Comparison of ENCODE assay signal across 11 cellular contexts in genomic region chr9:70868661-70869652, GRCh38.
A peak's percentile ranks its signal among the peaks of the same experiment; 100 is the strongest.
DNase-seq lines count a peak whose midpoint lies in the region; ATAC-seq, FAIRE-seq and TF ChIP-seq lines count a peak whose summit lies in the region.
"Had no signal": no experiment of that assay in that cellular context is flagged by ENCODE, and none has a peak within 500 bp of the region (broad histone marks: within the 10 kb centered on the region; RNA-seq: fewer than 3 reads in every experiment).

No MANE protein-coding gene starts in this region.

- CTCF ChIA-PET in GM10248 (lab: Yijun Ruan, JAX) = no interaction called here

- H3K9ac ChIP-seq in duodenal mucosa (ENCODE audit: low read depth in 1 of 2, low read length in 2 of 2) (peak overlapping the region; percentile 7 to 37), liver (ENCODE audit: low read depth in 1 of 2, low read length in 2 of 2) (peak overlapping the region in 1 of 2 donors; percentile 81)

- no peak for FAIRE-seq in RCC 7860 (lab: Jason Lieb, UNC)

- H3K27me3 ChIP-seq in duodenal mucosa (ENCODE audit: control insufficient read depth in 1 of 2, insufficient read depth in 2 of 2, low read length in 2 of 2) (no peaks in the 10 kb centered on the region), liver (ENCODE audit: control insufficient read depth in 4 of 4, insufficient read depth in 4 of 4, low read length in 3 of 4) (no peaks in the 10 kb centered on the region)

- no peak for TF ChIP-seq RAD21 in liver (IDR thresholded peaks at IDR 0.05)

- H3K4me1 ChIP-seq in duodenal mucosa (ENCODE audit: control insufficient read depth in 1 of 2, insufficient read depth in 2 of 2, low read length in 2 of 2) (peaks cover 0 to 3% of the 10 kb centered on the region in 2 donors), liver (ENCODE audit: control insufficient read depth in 4 of 4, insufficient read depth in 4 of 4, low read length in 3 of 4) (peaks cover 0 to 4% (median 0%) of the 10 kb centered on the region in 4 donors)

- H3K36me3 ChIP-seq in duodenal mucosa (ENCODE audit: control insufficient read depth in 1 of 2, insufficient read depth in 2 of 2, low read length in 2 of 2) (no peaks in the 10 kb centered on the region), liver (ENCODE audit: control insufficient read depth in 4 of 4, insufficient read depth in 3 of 4, low read depth in 1 of 4, low read length in 3 of 4) (no peaks in the 10 kb centered on the region)

- H3K9me3 ChIP-seq in duodenal mucosa (ENCODE audit: control insufficient read depth in 1 of 2, low read length in 2 of 2) (no peaks in the 10 kb centered on the region), liver (ENCODE audit: control insufficient read depth in 4 of 4, low read length in 3 of 4) (no peaks in the 10 kb centered on the region)

- POLR2A ChIA-PET in GM10248 (lab: Yijun Ruan, JAX) = no interaction called here

- ATAC-seq in GM21825 (IDR thresholded peaks at IDR 0.05; ENCODE audit: unreplicated experiment) (no peak), GM21447 (IDR thresholded peaks at IDR 0.05; ENCODE audit: unreplicated experiment) (no peak)

- DNase-seq in M059J (ENCODE audit: low read depth) (peak; percentile 5), stromal cell of bone marrow (ENCODE audit: low read depth) (peak; percentile 27), RCC 7860 (ENCODE audit: low spot score) (no peak), GM10248 (ENCODE audit: extremely low spot score) (no peak)
- DNase-seq: activated gamma-delta T cell, NCI-H2081, T-helper 9 cell had no signal

- H3K4me3 ChIP-seq in duodenal mucosa (ENCODE audit: low read depth in 1 of 2, low read length in 2 of 2) = peak overlapping the region; percentile 73 to 77
- peak overlapping the region; percentile 53 to 76 (median 53) for H3K4me3 ChIP-seq in liver (ENCODE audit: low read depth in 1 of 3, low read length in 3 of 3)

- H3K27ac ChIP-seq in duodenal mucosa (ENCODE audit: low read depth, low read length) (no peak overlapping the region), liver (ENCODE audit: low read depth in 1 of 2, low read length in 2 of 2) (no peak overlapping the region)

- no peak for TF ChIP-seq CTCF in liver (IDR thresholded peaks at IDR 0.05; ENCODE audit: low read depth, low read length, missing input control)
- no peak for TF ChIP-seq CTCF in GM10248 (IDR thresholded peaks at IDR 0.05; ENCODE audit: control extremely low read depth, extremely low read depth, low read depth, missing control alignments)

- 46% methylated on average over 15 of the region's 15 CpGs for whole genome bisulfite sequencing in liver

TF ChIP-seq in liver, 16 proteins besides CTCF, POLR2A, EP300 and RAD21:
- TF ChIP-seq YY1 (IDR thresholded peaks at IDR 0.05) = no peak
- peak in 1 of 2 donors; percentile 28 for TF ChIP-seq JUND (IDR thresholded peaks at IDR 0.05)

Comparison
In these comparisons a context has a peak if more than half of its experiments do, and no peak if none do; other contexts are left out.
1. DNase-seq: peak in M059J (single experiment) and stromal cell of bone marrow (single experiment); none in RCC 7860 (single experiment) and GM10248 (single experiment).